ENCODE assay signal across 18 cellular contexts in genomic region chr10:70921285-70921684, GRCh38. TPM values are rescaled to one million over a fixed set of nuclear protein-coding genes. Genes with fewer than 3 reads are reported as not detected.
DNase-seq lines count a peak whose midpoint lies in the region; ATAC-seq, FAIRE-seq and TF ChIP-seq lines count a peak whose summit lies in the region.
"Had no signal": no experiment of that assay in that cellular context is flagged by ENCODE, and none has a peak within 500 bp of the region (broad histone marks: within the 10 kb centered on the region; RNA-seq: fewer than 3 reads in every experiment).

No MANE protein-coding gene starts in this region.

- no peak overlapping the region for H3K27ac Mint-ChIP-seq in Calu3 (ENCODE audit: unreplicated experiment)
- H3K27ac Mint-ChIP-seq: CD8-positive, alpha-beta memory T cell had no signal

- POLR2A ChIA-PET in A673 (lab: Charles Lee; ENCODE audit: low non-redundant PET), result no interaction called here

- peak; percentile 17 for DNase-seq in A673 (ENCODE audit: low spot score)
- peak; percentile 16 for DNase-seq in AG10803 (ENCODE audit: low read depth)
- DNase-seq in choroid plexus epithelial cell (ENCODE audit: low read depth), result peak; percentile 5
- DNase-seq in lower lobe of right lung, result no peak
- DNase-seq in RCC 7860 (ENCODE audit: low spot score), result no peak
- DNase-seq in thyroid gland, result no peak
- DNase-seq in Calu3, result no peak
- DNase-seq: CD8-positive, alpha-beta memory T cell; GM23248; KG1 had no signal

- H3K36me3 ChIP-seq in A673 (ENCODE audit: insufficient read depth, low read length, poor library complexity, severe bottlenecking) (no peaks in the 10 kb centered on the region), lower lobe of right lung (no peaks in the 10 kb centered on the region), thyroid gland (no peaks in the 10 kb centered on the region)
- H3K36me3 ChIP-seq: BLaER1, HAP-1 had no signal

- H3K4me3 Mint-ChIP-seq in Calu3 (ENCODE audit: low read depth, unreplicated experiment), result no peak overlapping the region
- H3K4me3 Mint-ChIP-seq: CD14-positive monocyte; CD8-positive, alpha-beta memory T cell had no signal

- CTCF ChIA-PET in A673 (lab: Charles Lee) (interaction anchor here (0.7 kb wide), 1 partner anchor 143 kb away, joined by 5 read pairs; no protein-coding TSS in a partner anchor), Calu3 (lab: Charles Lee) (interaction anchor here (0.6 to 0.7 kb wide), 2 partner anchors 20 to 151 kb away, joined by 4 read pairs; no protein-coding TSS in a partner anchor)

- no peak for TF ChIP-seq POLR2A in thyroid gland (IDR thresholded peaks at IDR 0.05)

- peaks cover 91% of the 10 kb centered on the region for H3K27me3 Mint-ChIP-seq in Calu3 (ENCODE audit: unreplicated experiment)

- no TSS peak for BruUV-seq in A673 (replicated peaks; lab: Mats Ljungman, UMichigan)
- BruUV-seq in Calu3 (replicated peaks; lab: Mats Ljungman, UMichigan), result no TSS peak

- H3K36me3 Mint-ChIP-seq in Calu3 (ENCODE audit: insufficient read depth, unreplicated experiment), result no peaks in the 10 kb centered on the region
- H3K36me3 Mint-ChIP-seq: CD14-positive monocyte; CD8-positive, alpha-beta memory T cell had no signal

- ATAC-seq in lower lobe of right lung, result peak; percentile 55 to 84

- H3K4me1 ChIP-seq in A673 (ENCODE audit: insufficient read depth, low read length, poor library complexity, severe bottlenecking) (no peaks in the 10 kb centered on the region), lower lobe of right lung (no peaks in the 10 kb centered on the region), thyroid gland (no peaks in the 10 kb centered on the region)
- H3K4me1 ChIP-seq: HAP-1 had no signal

- WGBS in thyroid gland, 2 donors, result 52 to 85% methylated on average over 1 of the region's 1 CpG

- intact Hi-C loops in A673 (cut with micrococcal nuclease; ENCODE audit: unreplicated experiment), result no loop called here
- intact Hi-C loops in lower lobe of right lung (cut with DNase I), result no loop called here
- intact Hi-C loops in thyroid gland (cut with DNase I), result no loop called here
- intact Hi-C loops in Calu3 (cut with micrococcal nuclease; ENCODE audit: unreplicated experiment), result no loop called here

- H3K27me3 ChIP-seq in A673 (replicated peaks; ENCODE audit: insufficient read depth, low read depth, low read length, poor library complexity), result no peaks in the 10 kb centered on the region
- H3K27me3 ChIP-seq in lower lobe of right lung (ENCODE audit: low read depth), result no peaks in the 10 kb centered on the region
- no peaks in the 10 kb centered on the region for H3K27me3 ChIP-seq in thyroid gland
- H3K27me3 ChIP-seq: BLaER1 had no signal

- no peaks in the 10 kb centered on the region for H3K9me3 ChIP-seq in A673 (ENCODE audit: low read depth, low read length, poor library complexity, severe bottlenecking)
- H3K9me3 ChIP-seq in lower lobe of right lung, result no peaks in the 10 kb centered on the region
- no peaks in the 10 kb centered on the region for H3K9me3 ChIP-seq in thyroid gland
- H3K9me3 ChIP-seq: BLaER1, HAP-1 had no signal

- TF ChIP-seq CTCF in A673 (conservative IDR thresholded peaks at IDR 0.05; ENCODE audit: low read depth, low read length) (no peak), AG10803 (conservative IDR thresholded peaks at IDR 0.05; ENCODE audit: low read length) (no peak), choroid plexus epithelial cell (conservative IDR thresholded peaks at IDR 0.05; ENCODE audit: low read depth, low read length) (no peak), lower lobe of right lung (IDR thresholded peaks at IDR 0.05) (no peak), thyroid gland (IDR thresholded peaks at IDR 0.05) (no peak), Calu3 (IDR thresholded peaks at IDR 0.05; ENCODE audit: unreplicated experiment) (no peak)

- no peaks in the 10 kb centered on the region for H3K9me3 Mint-ChIP-seq in Calu3 (ENCODE audit: low read depth, unreplicated experiment)

- H3K27ac ChIP-seq in A673 (ENCODE audit: low read depth, low read length, poor library complexity, severe bottlenecking), result no peak overlapping the region
- H3K27ac ChIP-seq in lower lobe of right lung, result no peak overlapping the region
- H3K27ac ChIP-seq in thyroid gland, result no peak overlapping the region
- H3K27ac ChIP-seq: BLaER1, GM23248 had no signal

- H3K4me3 ChIP-seq in A673 (ENCODE audit: low read depth, low read length, poor library complexity, severe bottlenecking) (no peak overlapping the region), AG10803 (ENCODE audit: low read length) (no peak overlapping the region), choroid plexus epithelial cell (ENCODE audit: low read depth, low read length) (no peak overlapping the region), lower lobe of right lung (no peak overlapping the region), thyroid gland (replicated peaks in 1 of 3) (no peak overlapping the region)
- H3K4me3 ChIP-seq: BLaER1, GM23248, HAP-1 had no signal

- H3K4me1 Mint-ChIP-seq in Calu3 (ENCODE audit: low read depth, unreplicated experiment), result no peaks in the 10 kb centered on the region

- no peak for FAIRE-seq in RCC 7860 (lab: Jason Lieb, UNC)
- FAIRE-seq: A204.1, D721Med, G401.6, GM12891, GM19239 had no signal

RNA-seq across cellular contexts. Expression of gene PCBD1, which starts 32.9 kb away (rescaled TPM):
- total RNA-seq in A673 (2021), result 41.2 and 43.4 TPM in 2 replicates
- 118 TPM for total RNA-seq in lower lobe of right lung
- 100 to 1,000 TPM in 1 of 4 donors, 10 to 100 TPM in 3; 39.4 to 124 (median 86.8) TPM for total RNA-seq in thyroid gland
- 193 and 205 TPM in 2 replicates for total RNA-seq in Calu3 (2022)

Comparison
In these comparisons a context has a peak if more than half of its experiments do, and no peak if none do; other contexts are left out.
1. DNase-seq: peak in A673 (single experiment), AG10803 (single experiment) and choroid plexus epithelial cell (single experiment); none in lower lobe of right lung (single experiment), RCC 7860 (single experiment), thyroid gland (0 of 2) and Calu3 (single experiment).